In genomic region chr9:88551546-88552137, GRCh38 we compare ENCODE assay signal across 1 cellular context.
TF ChIP-seq lines count a peak whose summit lies in the region.

No MANE protein-coding gene starts in this region.

TF ChIP-seq in H1, 55 proteins besides CTCF, POLR2A, EP300 and RAD21:
- TF ChIP-seq CHD7 (IDR thresholded peaks at IDR 0.05; ENCODE audit: insufficient replicate concordance, low read length) (no peak), CBX5 (IDR thresholded peaks at IDR 0.05; ENCODE audit: low read depth, low read length) (no peak), BRCA1 (IDR thresholded peaks at IDR 0.05; ENCODE audit: low read depth, low read length) (no peak), KDM4A (IDR thresholded peaks at IDR 0.05; ENCODE audit: low read depth, low read length, severe bottlenecking) (no peak), KDM5A (IDR thresholded peaks at IDR 0.05; ENCODE audit: low read length) (no peak), HDAC6 (IDR thresholded peaks at IDR 0.05; ENCODE audit: low read depth, low read length) (no peak), GABPA (IDR thresholded peaks at IDR 0.05; ENCODE audit: borderline replicate concordance, insufficient read depth, low read length) (no peak), RFX5 (IDR thresholded peaks at IDR 0.05; ENCODE audit: borderline replicate concordance, low read depth, low read length) (no peak), EZH2 (IDR thresholded peaks at IDR 0.05; ENCODE audit: low read depth, low read length, severe bottlenecking) (no peak), HDAC2 (IDR thresholded peaks at IDR 0.05; ENCODE audit: borderline replicate concordance in 1 of 2, low read depth in 2 of 2, low read length in 2 of 2) (no peak), ASH2L (IDR thresholded peaks at IDR 0.05; ENCODE audit: low read length) (no peak), TEAD4 (IDR thresholded peaks at IDR 0.05; ENCODE audit: low read depth, low read length) (no peak), MAX (IDR thresholded peaks at IDR 0.05) (no peak), RXRA (IDR thresholded peaks at IDR 0.05; ENCODE audit: insufficient read depth, low read depth, low read length) (no peak)
